Comparison of ENCODE assay signal across 18 cellular contexts in genomic region chr6:147660334-147661311, GRCh38.
DNase-seq lines count a peak whose midpoint lies in the region; FAIRE-seq and TF ChIP-seq lines count a peak whose summit lies in the region.
"Had no signal": no experiment of that assay in that cellular context is flagged by ENCODE, and none has a peak within 500 bp of the region (broad histone marks: within the 10 kb centered on the region; RNA-seq: fewer than 3 reads in every experiment).

No MANE protein-coding gene starts in this region.

- no peak overlapping the region for H4K8ac ChIP-seq in H9 (replicated peaks; ENCODE audit: insufficient read length, low read depth, low read length)
- H4K8ac ChIP-seq in H1 (ENCODE audit: extremely low read depth, insufficient read depth, low read length): no peak overlapping the region

- no peak overlapping the region for H3K4ac ChIP-seq in H9 (ENCODE audit: low read depth, low read length)
- no peak overlapping the region for H3K4ac ChIP-seq in H1 (replicated peaks; ENCODE audit: insufficient read length, low read depth, low read length)

- H2BK20ac ChIP-seq in H9 (ENCODE audit: low read depth, low read length, poor library complexity, severe bottlenecking): no peak overlapping the region
- no peak overlapping the region for H2BK20ac ChIP-seq in H1 (ENCODE audit: low read length)

- H3K4me3 ChIP-seq in H1 (ENCODE audit: extremely low read depth in 1 of 4, insufficient read depth in 2 of 4, low read depth in 3 of 4, low read length in 4 of 4): no peak overlapping the region
- H3K4me3 ChIP-seq: GM12878 had no signal

- DNase-seq in H9 (peak; percentile 36), OCI-M1 (lab: John Stamatoyannopoulos, UW) (peak; percentile 86), H1 (ENCODE audit: low read depth in 1 of 2, low spot score in 2 of 2) (no peak), ureter (ENCODE audit: low spot score) (no peak), NCI-H2029 (lab: John Stamatoyannopoulos, UW) (no peak)
- DNase-seq in activated T-cell treated with anti-CD3 and anti-CD28 coated beads, Interleukin-2, amount 50 U/mL, for 24 hours: no peak
- no peak for DNase-seq in effector CD4-positive, alpha-beta T cell
- DNase-seq: C1 segment of cervical spinal cord; Calu3; CD4-positive, alpha-beta T cell; DMS 273 treated with DMSO at 0.1 percent for 48 hours; H7; KBM-7 had no signal

- no peak overlapping the region for H3K27ac ChIP-seq in H9 (ENCODE audit: insufficient read length, low read depth, low read length)
- H3K27ac ChIP-seq in H1 (ENCODE audit: low read depth, low read length): no peak overlapping the region

- no peak overlapping the region for H4K91ac ChIP-seq in H9 (ENCODE audit: insufficient read length, low read depth, low read length)
- H4K91ac ChIP-seq in H1 (replicated peaks; ENCODE audit: insufficient read length, low read length): no peak overlapping the region

- H3K79me2 ChIP-seq in H9 (ENCODE audit: insufficient read depth, low read length): no peaks in the 10 kb centered on the region
- no peaks in the 10 kb centered on the region for H3K79me2 ChIP-seq in H1 (ENCODE audit: control insufficient read depth in 1 of 2, insufficient read depth in 2 of 2, low read length in 2 of 2)

- no peak for TF ChIP-seq CTCF in H9 (conservative IDR thresholded peaks at IDR 0.05)
- no peak for TF ChIP-seq CTCF in H1 (IDR thresholded peaks at IDR 0.05; ENCODE audit: control extremely low read depth in 1 of 3, insufficient read depth in 1 of 3, low read depth in 1 of 3, low read length in 3 of 3)

- H2BK12ac ChIP-seq in H9 (ENCODE audit: insufficient read length, low read depth, low read length): no peak overlapping the region
- H2BK12ac ChIP-seq in H1 (ENCODE audit: low read depth, low read length): no peak overlapping the region

- peaks cover 8 to 13% of the 10 kb centered on the region in 2 experiments for H3K4me1 Mint-ChIP-seq in H9
- H3K4me1 Mint-ChIP-seq in activated T-cell treated with anti-CD3 and anti-CD28 coated beads, Interleukin-2, amount 50 U/mL, for 24 hours (ENCODE audit: low read depth): no peaks in the 10 kb centered on the region
- H3K4me1 Mint-ChIP-seq: B cell had no signal

- H2BK15ac ChIP-seq in H9 (ENCODE audit: low read depth, low read length): no peak overlapping the region
- H2BK15ac ChIP-seq in H1 (ENCODE audit: low read length): no peak overlapping the region

- POLR2A ChIA-PET in H1 (lab: Charles Lee; ENCODE audit: partially characterized antibody): no interaction called here

- FAIRE-seq in H1 (lab: Jason Lieb, UNC): no peak
- FAIRE-seq: A204.1, GM12878, HTR-8/SVneo had no signal

- H3K18ac ChIP-seq in H9 (ENCODE audit: insufficient read length, low read depth, low read length) (no peak overlapping the region), H1 (ENCODE audit: extremely low read depth, low read length) (no peak overlapping the region)

- H3T11ph ChIP-seq in H9 (ENCODE audit: low read length): no peak overlapping the region

- H2BK5ac ChIP-seq in H9 (ENCODE audit: insufficient read length, low read length) (no peak overlapping the region), H1 (ENCODE audit: low read depth, low read length) (no peak overlapping the region)

- no peak for TF ChIP-seq RAD21 in H1 (IDR thresholded peaks at IDR 0.05 in 1 of 2, conservative IDR thresholded peaks at IDR 0.05 in 1 of 2; ENCODE audit: low read depth in 2 of 2, low read length in 2 of 2)

- no peak overlapping the region for H2AFZ ChIP-seq in H9 (ENCODE audit: low read length)
- H2AFZ ChIP-seq in H1 (ENCODE audit: low read length): peak overlapping the region; percentile 64; the same call in 1 of the 2 replicates

- H4K20me1 ChIP-seq in H9 (ENCODE audit: control insufficient read depth, insufficient read depth, insufficient read length) (no peaks in the 10 kb centered on the region), H1 (replicated peaks in 1 of 2; ENCODE audit: control insufficient read depth in 1 of 2, insufficient read depth in 2 of 2, low read length in 2 of 2) (no peaks in the 10 kb centered on the region)

- no peak overlapping the region for H3K27ac Mint-ChIP-seq in H9
- no peak overlapping the region for H3K27ac Mint-ChIP-seq in activated T-cell treated with anti-CD3 and anti-CD28 coated beads, Interleukin-2, amount 50 U/mL, for 24 hours
- H3K27ac Mint-ChIP-seq: B cell; CD4-positive, alpha-beta T cell had no signal

- H3K14ac ChIP-seq in H9 (ENCODE audit: insufficient read depth, low read length) (no peak overlapping the region), H1 (ENCODE audit: insufficient read length) (no peak overlapping the region)

- H2BK120ac ChIP-seq in H9 (ENCODE audit: low read depth, low read length, poor library complexity, severe bottlenecking) (no peak overlapping the region), H1 (replicated peaks; ENCODE audit: low read depth, low read length) (no peak overlapping the region)

- no peaks in the 10 kb centered on the region for H3K27me3 ChIP-seq in H9 (ENCODE audit: insufficient read depth, low read length)
- H3K27me3 ChIP-seq in H1 (replicated peaks in 1 of 4; ENCODE audit: control insufficient read depth in 3 of 4, extremely low read depth in 1 of 4, insufficient read depth in 3 of 4, low read length in 3 of 4): no peaks in the 10 kb centered on the region

- H3K36me3 ChIP-seq in ES-I3 (ENCODE audit: insufficient read depth, low read length) (no peaks in the 10 kb centered on the region), H1 (ENCODE audit: control insufficient read depth in 2 of 4, insufficient read depth in 4 of 4, low read length in 3 of 4) (no peaks in the 10 kb centered on the region)

- H3K9me3 ChIP-seq in ES-I3 (ENCODE audit: control insufficient read depth, insufficient read depth, low read length) (no peaks in the 10 kb centered on the region), H9 (ENCODE audit: control insufficient read depth, low read depth, low read length) (no peaks in the 10 kb centered on the region), H1 (ENCODE audit: insufficient read depth in 2 of 2, low read depth in 1 of 2, low read length in 1 of 2) (no peaks in the 10 kb centered on the region)

- no peaks in the 10 kb centered on the region for H3K27me3 Mint-ChIP-seq in H9 (ENCODE audit: low read depth)
- H3K27me3 Mint-ChIP-seq in activated T-cell treated with anti-CD3 and anti-CD28 coated beads, Interleukin-2, amount 50 U/mL, for 24 hours: no peaks in the 10 kb centered on the region
- H3K27me3 Mint-ChIP-seq: B cell; CD4-positive, alpha-beta T cell had no signal

- CTCF ChIA-PET in H1 (lab: Charles Lee; ENCODE audit: partially characterized antibody): no interaction called here

- no peaks in the 10 kb centered on the region; a peak in 1 of 5 replicates for H3K9me3 Mint-ChIP-seq in H9
- no peaks in the 10 kb centered on the region for H3K9me3 Mint-ChIP-seq in activated T-cell treated with anti-CD3 and anti-CD28 coated beads, Interleukin-2, amount 50 U/mL, for 24 hours
- H3K9me3 Mint-ChIP-seq: CD4-positive, alpha-beta T cell had no signal

- WGBS in H9 (ENCODE audit: extremely low coverage, insufficient read length, low lambda C conversion rate): no CpG with 5 or more reads among the region's 20 CpGs
- 86% methylated on average over 20 of the region's 20 CpGs; no CpG with 5 or more reads in 1 of the 2 experiments for WGBS in H1 (ENCODE audit: extremely low coverage in 1 of 2, insufficient coverage in 1 of 2, insufficient read length in 1 of 2, insufficient replicate concordance in 2 of 2, low coverage in 1 of 2, low lambda C conversion rate in 2 of 2, missing lambda C conversion rate in 1 of 2), 2 experiments

- no peaks in the 10 kb centered on the region for H3K36me3 Mint-ChIP-seq in H9 (ENCODE audit: insufficient read depth in 1 of 3, low read depth in 3 of 3)
- no peaks in the 10 kb centered on the region for H3K36me3 Mint-ChIP-seq in activated T-cell treated with anti-CD3 and anti-CD28 coated beads, Interleukin-2, amount 50 U/mL, for 24 hours (ENCODE audit: low read depth)

- no peak for TF ChIP-seq EP300 in H1 (IDR thresholded peaks at IDR 0.05; ENCODE audit: borderline replicate concordance in 1 of 2, low read depth in 2 of 2, low read length in 2 of 2)

- no peak overlapping the region for H2AK5ac ChIP-seq in H9 (ENCODE audit: insufficient read length, low read length)
- no peak overlapping the region for H2AK5ac ChIP-seq in H1 (ENCODE audit: low read depth, low read length)

- no peak overlapping the region for H3K23ac ChIP-seq in H9 (ENCODE audit: insufficient read length, low read depth, low read length)
- no peak overlapping the region for H3K23ac ChIP-seq in H1 (ENCODE audit: insufficient read length)

- H3K9ac ChIP-seq in ES-I3 (ENCODE audit: low read depth, low read length) (peak overlapping the region; percentile 38; the same call in 1 of the 2 replicates), H9 (ENCODE audit: extremely low read depth, insufficient read length, low read length) (no peak overlapping the region), H1 (replicated peaks in 1 of 4; ENCODE audit: extremely low read depth in 1 of 4, low read depth in 3 of 4, low read length in 3 of 4) (no peak overlapping the region)

- H3K56ac ChIP-seq in H9 (ENCODE audit: insufficient read length, low read depth, low read length) (no peak overlapping the region), H1 (replicated peaks; ENCODE audit: insufficient read length, low read depth, low read length) (no peak overlapping the region)

- H3K4me3 Mint-ChIP-seq in H9: no peak overlapping the region
- H3K4me3 Mint-ChIP-seq in activated T-cell treated with anti-CD3 and anti-CD28 coated beads, Interleukin-2, amount 50 U/mL, for 24 hours: no peak overlapping the region
- H3K4me3 Mint-ChIP-seq: B cell; CD4-positive, alpha-beta T cell had no signal

- H4K5ac ChIP-seq in H9 (ENCODE audit: insufficient read length, low read depth, low read length) (no peak overlapping the region), H1 (ENCODE audit: insufficient read length, low read depth, low read length) (no peak overlapping the region)

- no peak for TF ChIP-seq POLR2A in H1 (IDR thresholded peaks at IDR 0.05; ENCODE audit: control extremely low read depth in 1 of 2, low read depth in 2 of 2, low read length in 2 of 2)

- no peaks in the 10 kb centered on the region for H3K79me1 ChIP-seq in H9 (ENCODE audit: insufficient read depth, low read depth, low read length, poor library complexity, severe bottlenecking)
- H3K79me1 ChIP-seq in H1 (ENCODE audit: low read depth, low read length): no peaks in the 10 kb centered on the region

- H3K23me2 ChIP-seq in H9 (ENCODE audit: insufficient read length, low read depth, low read length, poor library complexity, severe bottlenecking) (no peaks in the 10 kb centered on the region), H1 (ENCODE audit: low read depth, low read length) (no peaks in the 10 kb centered on the region)

- H3K4me2 ChIP-seq in H9 (ENCODE audit: insufficient read depth, insufficient read length, low read length): no peak overlapping the region
- H3K4me2 ChIP-seq in H1 (ENCODE audit: insufficient read depth in 1 of 2, low read depth in 2 of 2, low read length in 2 of 2): no peak overlapping the region

- H3K4me1 ChIP-seq in ES-I3 (ENCODE audit: insufficient read depth, low read length) (no peaks in the 10 kb centered on the region), H9 (ENCODE audit: insufficient read depth, low read length) (no peaks in the 10 kb centered on the region), H1 (replicated peaks in 1 of 4; ENCODE audit: control insufficient read depth in 3 of 4, insufficient read depth in 4 of 4, low read length in 3 of 4) (peaks cover 0 to 3% (median 0%) of the 10 kb centered on the region in 4 experiments; a peak in 1 of 7 replicates)

Comparison
In these comparisons a context has a peak if more than half of its experiments do, and no peak if none do; other contexts are left out.
1. DNase-seq: peak in H9 (single experiment) and OCI-M1 (single experiment); none in H1 (0 of 2), activated T-cell treated with anti-CD3 and anti-CD28 coated beads, Interleukin-2, amount 50 U/mL, for 24 hours (single experiment), ureter (single experiment), NCI-H2029 (single experiment) and effector CD4-positive, alpha-beta T cell (single experiment).